Comparison of ENCODE assay signal across 11 cellular contexts in the genomic region with DNA sequence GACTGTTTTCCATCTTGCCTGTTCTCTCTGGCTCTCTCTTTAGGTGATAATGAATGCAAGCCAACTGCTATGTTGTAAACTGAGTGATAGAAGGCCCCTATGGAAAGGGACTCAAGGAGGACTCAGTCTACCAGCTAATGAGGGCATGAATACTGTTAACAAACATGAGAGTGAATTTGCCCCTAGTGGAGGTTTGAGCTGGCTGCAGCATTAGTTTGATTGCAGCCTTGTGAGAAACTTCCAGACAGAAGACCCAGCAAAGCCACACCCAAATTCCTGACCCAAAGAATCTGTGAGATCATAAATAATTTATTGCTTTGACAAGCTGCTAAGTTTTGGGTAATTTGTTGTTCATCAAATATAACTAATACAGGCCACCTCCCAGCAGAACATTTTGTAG. TPM values are rescaled to one million over a fixed set of nuclear protein-coding genes. Genes with fewer than 3 reads are reported as not detected.
DNase-seq lines count a peak whose midpoint lies in the region; ATAC-seq and TF ChIP-seq lines count a peak whose summit lies in the region.
"Had no signal": no experiment of that assay in that cellular context is flagged by ENCODE, and none has a peak within 500 bp of the region (broad histone marks: within the 10 kb centered on the region; RNA-seq: fewer than 3 reads in every experiment).

No MANE protein-coding gene starts in this region.

- no peaks in the 10 kb centered on the region for H3K9me3 ChIP-seq in H9 (ENCODE audit: control insufficient read depth, low read depth, low read length)
- no peaks in the 10 kb centered on the region for H3K9me3 ChIP-seq in CD4-positive, alpha-beta T cell (ENCODE audit: control insufficient read depth, low read length)
- H3K9me3 ChIP-seq: prostate gland, SJCRH30 had no signal

- no peak overlapping the region for H4K91ac ChIP-seq in H9 (ENCODE audit: insufficient read length, low read depth, low read length)

- no peak overlapping the region for H2BK5ac ChIP-seq in H9 (ENCODE audit: insufficient read length, low read length)

- TF ChIP-seq CTCF in H9 (conservative IDR thresholded peaks at IDR 0.05) (peak; percentile 64), WTC11 (IDR thresholded peaks at IDR 0.05) (peak; percentile 27; the same call in 1 of the 2 replicates), kidney epithelial cell (IDR thresholded peaks at IDR 0.05; ENCODE audit: insufficient read depth, low read length, poor library complexity, severe bottlenecking) (peak; percentile 32)
- TF ChIP-seq CTCF in CD4-positive, alpha-beta T cell (IDR thresholded peaks at IDR 0.05) = no peak

- no peak overlapping the region for H3K9ac ChIP-seq in H9 (ENCODE audit: extremely low read depth, insufficient read length, low read length)

- H3K79me1 ChIP-seq in H9 (ENCODE audit: insufficient read depth, low read depth, low read length, poor library complexity, severe bottlenecking) = no peaks in the 10 kb centered on the region

- H3K4ac ChIP-seq in H9 (ENCODE audit: low read depth, low read length) = no peak overlapping the region

- no peaks in the 10 kb centered on the region for H3K27me3 Mint-ChIP-seq in H9 (ENCODE audit: low read depth)
- no peaks in the 10 kb centered on the region for H3K27me3 Mint-ChIP-seq in WTC11 (ENCODE audit: low read depth)
- H3K27me3 Mint-ChIP-seq in CD4-positive, alpha-beta T cell = no peaks in the 10 kb centered on the region

- H2BK15ac ChIP-seq in H9 (ENCODE audit: low read depth, low read length) = no peak overlapping the region

- no peaks in the 10 kb centered on the region for H4K20me1 ChIP-seq in H9 (ENCODE audit: control insufficient read depth, insufficient read depth, insufficient read length)

- ATAC-seq in WTC11 = peak; percentile 91
- ATAC-seq in CD4-positive, alpha-beta T cell (ENCODE audit: poor library complexity) = no peak

- no peak overlapping the region for H3K23ac ChIP-seq in H9 (ENCODE audit: insufficient read length, low read depth, low read length)

- no peak overlapping the region for H2BK20ac ChIP-seq in H9 (ENCODE audit: low read depth, low read length, poor library complexity, severe bottlenecking)

- no peaks in the 10 kb centered on the region for H3K36me3 Mint-ChIP-seq in H9 (ENCODE audit: insufficient read depth in 1 of 3, low read depth in 3 of 3)
- H3K36me3 Mint-ChIP-seq in WTC11 = no peaks in the 10 kb centered on the region
- H3K36me3 Mint-ChIP-seq in CD4-positive, alpha-beta T cell (ENCODE audit: low read depth) = no peaks in the 10 kb centered on the region

- H3K27me3 ChIP-seq in H9 (ENCODE audit: insufficient read depth, low read length) = no peaks in the 10 kb centered on the region
- no peaks in the 10 kb centered on the region for H3K27me3 ChIP-seq in kidney epithelial cell (ENCODE audit: control insufficient read depth, insufficient read depth, low read length)
- no peaks in the 10 kb centered on the region for H3K27me3 ChIP-seq in CD4-positive, alpha-beta T cell (ENCODE audit: control insufficient read depth, insufficient read depth, low read length)
- H3K27me3 ChIP-seq: SJCRH30 had no signal

- DNase-seq in AG20443 (ENCODE audit: low spot score) = peak; percentile 20
- DNase-seq in H9 = peak; percentile 39
- DNase-seq in WTC11 (ENCODE audit: low spot score) = peak; percentile 20
- DNase-seq in kidney epithelial cell (ENCODE audit: low read depth) = no peak
- no peak for DNase-seq in UCSD-AML1 (lab: John Stamatoyannopoulos, UW; ENCODE audit: unreplicated experiment)
- DNase-seq in inferior parietal cortex (ENCODE audit: extremely low spot score) = no peak
- no peak for DNase-seq in glomerular visceral epithelial cell (ENCODE audit: extremely low spot score)
- no peak for DNase-seq in CD4-positive, alpha-beta T cell
- DNase-seq: NCI-H1436 had no signal

- H3K27ac Mint-ChIP-seq in H9 (no peak overlapping the region), WTC11 (no peak overlapping the region)
- H3K27ac Mint-ChIP-seq in CD4-positive, alpha-beta T cell = no peak overlapping the region

- H3K18ac ChIP-seq in H9 (ENCODE audit: insufficient read length, low read depth, low read length) = no peak overlapping the region

- intact Hi-C loops in CD4-positive, alpha-beta T cell (cut with DNase I, micrococcal nuclease) = no loop called here

- H3K79me2 ChIP-seq in H9 (ENCODE audit: insufficient read depth, low read length) = no peaks in the 10 kb centered on the region; the same call in 1 of the 2 replicates

- POLR2A ChIA-PET in WTC11 (lab: Charles Lee) = no interaction called here
- POLR2A ChIA-PET in CD4-positive, alpha-beta T cell (lab: Charles Lee) = no interaction called here

- H3K56ac ChIP-seq in H9 (ENCODE audit: insufficient read length, low read depth, low read length) = no peak overlapping the region

- H3K23me2 ChIP-seq in H9 (ENCODE audit: insufficient read length, low read depth, low read length, poor library complexity, severe bottlenecking) = no peaks in the 10 kb centered on the region

- H3K14ac ChIP-seq in H9 (ENCODE audit: insufficient read depth, low read length) = no peak overlapping the region

- no peak overlapping the region for H2AK5ac ChIP-seq in H9 (ENCODE audit: insufficient read length, low read length)

- no peak overlapping the region for H2BK12ac ChIP-seq in H9 (ENCODE audit: insufficient read length, low read depth, low read length)

- H3K4me2 ChIP-seq in H9 (ENCODE audit: insufficient read depth, insufficient read length, low read length) = no peak overlapping the region

- H3K36me3 ChIP-seq in kidney epithelial cell (ENCODE audit: control insufficient read depth, insufficient read depth, low read length) = no peaks in the 10 kb centered on the region
- H3K36me3 ChIP-seq: prostate gland, SJCRH30 had no signal

- H3K4me3 Mint-ChIP-seq in H9 (no peak overlapping the region), WTC11 (no peak overlapping the region)
- no peak overlapping the region for H3K4me3 Mint-ChIP-seq in CD4-positive, alpha-beta T cell

- H3K27ac ChIP-seq in H9 (ENCODE audit: insufficient read length, low read depth, low read length) = no peak overlapping the region
- no peak overlapping the region for H3K27ac ChIP-seq in CD4-positive, alpha-beta T cell (ENCODE audit: low read depth, low read length)
- H3K27ac ChIP-seq: prostate gland had no signal

- H4K8ac ChIP-seq in H9 (replicated peaks; ENCODE audit: insufficient read length, low read depth, low read length) = no peak overlapping the region

- no peaks in the 10 kb centered on the region for H3K4me1 ChIP-seq in H9 (ENCODE audit: insufficient read depth, low read length)
- H3K4me1 ChIP-seq: prostate gland had no signal

- no peak overlapping the region for H4K5ac ChIP-seq in H9 (ENCODE audit: insufficient read length, low read depth, low read length)

- no peak overlapping the region for H2BK120ac ChIP-seq in H9 (ENCODE audit: low read depth, low read length, poor library complexity, severe bottlenecking)

- H3K4me1 Mint-ChIP-seq in H9 (no peaks in the 10 kb centered on the region), WTC11 (no peaks in the 10 kb centered on the region)
- H3K4me1 Mint-ChIP-seq in CD4-positive, alpha-beta T cell (ENCODE audit: low read depth) = no peaks in the 10 kb centered on the region

- no peak overlapping the region for H3T11ph ChIP-seq in H9 (ENCODE audit: low read length)

- H3K9me3 Mint-ChIP-seq in H9 (no peaks in the 10 kb centered on the region), WTC11 (no peaks in the 10 kb centered on the region)
- H3K9me3 Mint-ChIP-seq in CD4-positive, alpha-beta T cell = no peaks in the 10 kb centered on the region

- CTCF ChIA-PET in WTC11 (lab: Charles Lee) = interaction anchor here (0.6 to 1.8 kb wide), 12 partner anchors 9 to 639 kb away, joined by 3 to 10 read pairs (median 4); partner anchors contain the start of gene PLCB1
- CTCF ChIA-PET in CD4-positive, alpha-beta T cell (lab: Charles Lee) = interaction anchor here (0.5 kb wide), 1 partner anchor 306 kb away, joined by 3 read pairs; no protein-coding TSS in a partner anchor

- no peak overlapping the region for H3K4me3 ChIP-seq in kidney epithelial cell (ENCODE audit: low read depth, low read length)
- H3K4me3 ChIP-seq: prostate gland, SJCRH30 had no signal

- no peak overlapping the region for H2AFZ ChIP-seq in H9 (ENCODE audit: low read length)

TF ChIP-seq in WTC11, 78 proteins besides CTCF, POLR2A, EP300 and RAD21 (continues in another document):
- TF ChIP-seq FOXJ3 (CRISPR knock-in tag; IDR thresholded peaks at IDR 0.05; ENCODE audit: borderline replicate concordance) (no peak), ZNF138 (CRISPR knock-in tag; conservative IDR thresholded peaks at IDR 0.05) (no peak), ZBTB21 (CRISPR knock-in tag; IDR thresholded peaks at IDR 0.05; ENCODE audit: borderline replicate concordance) (no peak)
- TF ChIP-seq, protein P1, sequence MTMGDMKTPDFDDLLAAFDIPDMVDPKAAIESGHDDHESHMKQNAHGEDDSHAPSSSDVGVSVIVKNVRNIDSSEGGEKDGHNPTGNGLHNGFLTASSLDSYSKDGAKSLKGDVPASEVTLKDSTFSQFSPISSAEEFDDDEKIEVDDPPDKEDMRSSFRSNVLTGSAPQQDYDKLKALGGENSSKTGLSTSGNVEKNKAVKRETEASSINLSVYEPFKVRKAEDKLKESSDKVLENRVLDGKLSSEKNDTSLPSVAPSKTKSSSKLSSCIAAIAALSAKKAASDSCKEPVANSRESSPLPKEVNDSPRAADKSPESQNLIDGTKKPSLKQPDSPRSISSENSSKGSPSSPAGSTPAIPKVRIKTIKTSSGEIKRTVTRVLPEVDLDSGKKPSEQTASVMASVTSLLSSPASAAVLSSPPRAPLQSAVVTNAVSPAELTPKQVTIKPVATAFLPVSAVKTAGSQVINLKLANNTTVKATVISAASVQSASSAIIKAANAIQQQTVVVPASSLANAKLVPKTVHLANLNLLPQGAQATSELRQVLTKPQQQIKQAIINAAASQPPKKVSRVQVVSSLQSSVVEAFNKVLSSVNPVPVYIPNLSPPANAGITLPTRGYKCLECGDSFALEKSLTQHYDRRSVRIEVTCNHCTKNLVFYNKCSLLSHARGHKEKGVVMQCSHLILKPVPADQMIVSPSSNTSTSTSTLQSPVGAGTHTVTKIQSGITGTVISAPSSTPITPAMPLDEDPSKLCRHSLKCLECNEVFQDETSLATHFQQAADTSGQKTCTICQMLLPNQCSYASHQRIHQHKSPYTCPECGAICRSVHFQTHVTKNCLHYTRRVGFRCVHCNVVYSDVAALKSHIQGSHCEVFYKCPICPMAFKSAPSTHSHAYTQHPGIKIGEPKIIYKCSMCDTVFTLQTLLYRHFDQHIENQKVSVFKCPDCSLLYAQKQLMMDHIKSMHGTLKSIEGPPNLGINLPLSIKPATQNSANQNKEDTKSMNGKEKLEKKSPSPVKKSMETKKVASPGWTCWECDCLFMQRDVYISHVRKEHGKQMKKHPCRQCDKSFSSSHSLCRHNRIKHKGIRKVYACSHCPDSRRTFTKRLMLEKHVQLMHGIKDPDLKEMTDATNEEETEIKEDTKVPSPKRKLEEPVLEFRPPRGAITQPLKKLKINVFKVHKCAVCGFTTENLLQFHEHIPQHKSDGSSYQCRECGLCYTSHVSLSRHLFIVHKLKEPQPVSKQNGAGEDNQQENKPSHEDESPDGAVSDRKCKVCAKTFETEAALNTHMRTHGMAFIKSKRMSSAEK (CRISPR knock-in tag; IDR thresholded peaks at IDR 0.05; ENCODE audit: borderline replicate concordance) = no peak

RNA-seq across cellular contexts. Expression of gene PLCB1, which starts 50.0 kb away (rescaled TPM):
- 11.1 and 11.5 TPM in 2 replicates for total RNA-seq in H9 (2021)
- total RNA-seq in WTC11 (2021) = 11.3 to 18.5 TPM (median 17.5 TPM) in 3 replicates
- total RNA-seq in kidney epithelial cell = 2.7 and 5.1 TPM in 2 replicates
- total RNA-seq in CD4-positive, alpha-beta T cell = 1 to 10 TPM; 3.8 to 5.6 TPM

Comparison
In these comparisons a context has a peak if more than half of its experiments do, and no peak if none do; other contexts are left out.
1. DNase-seq: peak in AG20443 (single experiment), H9 (single experiment) and WTC11 (single experiment); none in kidney epithelial cell (single experiment), UCSD-AML1 (single experiment), inferior parietal cortex (single experiment), glomerular visceral epithelial cell (single experiment) and CD4-positive, alpha-beta T cell (0 of 10).